In the genomic region with DNA sequence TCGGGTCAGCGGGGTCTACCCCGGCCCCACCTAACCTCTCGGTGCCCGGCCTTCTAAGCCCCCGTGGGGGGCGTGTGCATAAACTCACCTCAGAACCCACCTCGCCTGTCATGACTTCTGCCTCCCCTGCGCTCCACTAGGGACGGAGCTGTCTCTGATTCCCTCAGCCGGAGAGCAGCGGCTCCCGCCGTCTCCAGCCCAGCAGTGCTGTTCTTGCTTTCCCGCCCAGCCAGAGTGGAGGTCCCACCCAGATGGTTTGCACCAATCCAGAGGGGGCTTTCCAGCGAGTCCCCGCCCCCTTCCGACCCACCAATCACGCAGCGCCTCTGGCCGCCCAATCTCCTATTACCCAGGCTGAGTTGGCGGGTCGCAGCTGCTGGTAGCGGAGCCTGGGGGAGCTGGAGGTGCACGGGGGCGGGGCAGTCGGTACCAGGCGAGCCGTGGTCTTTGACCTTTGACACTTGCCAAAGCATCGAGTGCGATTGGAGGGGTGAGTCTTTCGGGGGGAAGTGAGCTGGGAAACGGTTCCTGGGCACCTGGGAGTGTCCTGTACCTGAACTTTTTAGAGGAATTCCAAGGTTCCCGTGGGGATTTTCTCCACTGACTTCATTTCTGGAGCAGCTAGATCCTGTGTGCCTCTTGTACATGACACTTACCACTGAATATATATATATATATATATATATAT, we compare ENCODE assay signal across 1 cellular context.
TF ChIP-seq lines count a peak whose summit lies in the region.

A gene (minus strand): TSS at position 220 of the 688 bp plus-strand sequence. CDS start 108 bp downstream, at position 112.

TF ChIP-seq in HepG2, 621 proteins besides CTCF, POLR2A, EP300 and RAD21 (continued from another document and continues in another):
- TF ChIP-seq, protein P1, sequence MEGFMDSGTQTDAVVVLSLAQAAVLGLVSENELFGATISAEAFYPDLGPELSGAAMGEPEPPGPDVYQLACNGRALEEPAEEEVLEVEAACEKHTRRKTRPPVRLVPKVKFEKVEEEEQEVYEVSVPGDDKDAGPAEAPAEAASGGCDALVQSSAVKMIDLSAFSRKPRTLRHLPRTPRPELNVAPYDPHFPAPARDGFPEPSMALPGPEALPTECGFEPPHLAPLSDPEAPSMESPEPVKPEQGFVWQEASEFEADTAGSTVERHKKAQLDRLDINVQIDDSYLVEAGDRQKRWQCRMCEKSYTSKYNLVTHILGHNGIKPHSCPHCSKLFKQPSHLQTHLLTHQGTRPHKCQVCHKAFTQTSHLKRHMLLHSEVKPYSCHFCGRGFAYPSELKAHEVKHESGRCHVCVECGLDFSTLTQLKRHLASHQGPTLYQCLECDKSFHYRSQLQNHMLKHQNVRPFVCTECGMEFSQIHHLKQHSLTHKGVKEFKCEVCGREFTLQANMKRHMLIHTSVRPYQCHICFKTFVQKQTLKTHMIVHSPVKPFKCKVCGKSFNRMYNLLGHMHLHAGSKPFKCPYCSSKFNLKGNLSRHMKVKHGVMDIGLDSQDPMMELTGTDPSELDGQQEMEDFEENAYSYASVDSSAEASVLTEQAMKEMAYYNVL (CRISPR knock-in tag; IDR thresholded peaks at IDR 0.05; ENCODE audit: borderline replicate concordance) = peak; percentile 33; the same call in 1 of the 2 replicates
- TF ChIP-seq, protein P2, sequence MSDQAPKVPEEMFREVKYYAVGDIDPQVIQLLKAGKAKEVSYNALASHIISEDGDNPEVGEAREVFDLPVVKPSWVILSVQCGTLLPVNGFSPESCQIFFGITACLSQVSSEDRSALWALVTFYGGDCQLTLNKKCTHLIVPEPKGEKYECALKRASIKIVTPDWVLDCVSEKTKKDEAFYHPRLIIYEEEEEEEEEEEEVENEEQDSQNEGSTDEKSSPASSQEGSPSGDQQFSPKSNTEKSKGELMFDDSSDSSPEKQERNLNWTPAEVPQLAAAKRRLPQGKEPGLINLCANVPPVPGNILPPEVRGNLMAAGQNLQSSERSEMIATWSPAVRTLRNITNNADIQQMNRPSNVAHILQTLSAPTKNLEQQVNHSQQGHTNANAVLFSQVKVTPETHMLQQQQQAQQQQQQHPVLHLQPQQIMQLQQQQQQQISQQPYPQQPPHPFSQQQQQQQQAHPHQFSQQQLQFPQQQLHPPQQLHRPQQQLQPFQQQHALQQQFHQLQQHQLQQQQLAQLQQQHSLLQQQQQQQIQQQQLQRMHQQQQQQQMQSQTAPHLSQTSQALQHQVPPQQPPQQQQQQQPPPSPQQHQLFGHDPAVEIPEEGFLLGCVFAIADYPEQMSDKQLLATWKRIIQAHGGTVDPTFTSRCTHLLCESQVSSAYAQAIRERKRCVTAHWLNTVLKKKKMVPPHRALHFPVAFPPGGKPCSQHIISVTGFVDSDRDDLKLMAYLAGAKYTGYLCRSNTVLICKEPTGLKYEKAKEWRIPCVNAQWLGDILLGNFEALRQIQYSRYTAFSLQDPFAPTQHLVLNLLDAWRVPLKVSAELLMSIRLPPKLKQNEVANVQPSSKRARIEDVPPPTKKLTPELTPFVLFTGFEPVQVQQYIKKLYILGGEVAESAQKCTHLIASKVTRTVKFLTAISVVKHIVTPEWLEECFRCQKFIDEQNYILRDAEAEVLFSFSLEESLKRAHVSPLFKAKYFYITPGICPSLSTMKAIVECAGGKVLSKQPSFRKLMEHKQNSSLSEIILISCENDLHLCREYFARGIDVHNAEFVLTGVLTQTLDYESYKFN (CRISPR knock-in tag; conservative IDR thresholded peaks at IDR 0.05) = peak; percentile 69; the same call in 1 of the 2 replicates
- TF ChIP-seq ZNF678 (CRISPR knock-in tag; IDR thresholded peaks at IDR 0.05) (no peak), ZNF552 (CRISPR knock-in tag; IDR thresholded peaks at IDR 0.05; ENCODE audit: borderline replicate concordance) (no peak), HOXA3 (CRISPR knock-in tag; IDR thresholded peaks at IDR 0.05) (peak; percentile 73), ZMAT3 (CRISPR knock-in tag; conservative IDR thresholded peaks at IDR 0.05) (no peak), ZNF598 (CRISPR knock-in tag; IDR thresholded peaks at IDR 0.05; ENCODE audit: borderline replicate concordance) (no peak), FOXA3 (CRISPR knock-in tag; IDR thresholded peaks at IDR 0.05) (no peak), PLRG1 (conservative IDR thresholded peaks at IDR 0.05) (no peak), KAT8 (CRISPR knock-in tag; IDR thresholded peaks at IDR 0.05) (peak; percentile 28; the same call in 1 of the 2 replicates), ZKSCAN5 (CRISPR knock-in tag; IDR thresholded peaks at IDR 0.05) (no peak), SSRP1 (CRISPR knock-in tag; IDR thresholded peaks at IDR 0.05) (no peak), ZNF430 (CRISPR knock-in tag; IDR thresholded peaks at IDR 0.05) (no peak), ZNF460 (CRISPR knock-in tag; IDR thresholded peaks at IDR 0.05; ENCODE audit: borderline replicate concordance) (no peak), MZF1 (CRISPR knock-in tag; IDR thresholded peaks at IDR 0.05; ENCODE audit: borderline replicate concordance) (no peak), TBX2 (CRISPR knock-in tag; IDR thresholded peaks at IDR 0.05; ENCODE audit: borderline replicate concordance) (peak; percentile 76), CC2D1A (CRISPR knock-in tag; IDR thresholded peaks at IDR 0.05) (no peak), ADNP (CRISPR knock-in tag; IDR thresholded peaks at IDR 0.05) (no peak), NFE2L2 (IDR thresholded peaks at IDR 0.05; ENCODE audit: low read length) (no peak), TCF7 (IDR thresholded peaks at IDR 0.05; ENCODE audit: low read depth) (no peak), DR1 (CRISPR knock-in tag; IDR thresholded peaks at IDR 0.05) (no peak; the same call in 1 of the 2 replicates)
- TF ChIP-seq, protein P3, sequence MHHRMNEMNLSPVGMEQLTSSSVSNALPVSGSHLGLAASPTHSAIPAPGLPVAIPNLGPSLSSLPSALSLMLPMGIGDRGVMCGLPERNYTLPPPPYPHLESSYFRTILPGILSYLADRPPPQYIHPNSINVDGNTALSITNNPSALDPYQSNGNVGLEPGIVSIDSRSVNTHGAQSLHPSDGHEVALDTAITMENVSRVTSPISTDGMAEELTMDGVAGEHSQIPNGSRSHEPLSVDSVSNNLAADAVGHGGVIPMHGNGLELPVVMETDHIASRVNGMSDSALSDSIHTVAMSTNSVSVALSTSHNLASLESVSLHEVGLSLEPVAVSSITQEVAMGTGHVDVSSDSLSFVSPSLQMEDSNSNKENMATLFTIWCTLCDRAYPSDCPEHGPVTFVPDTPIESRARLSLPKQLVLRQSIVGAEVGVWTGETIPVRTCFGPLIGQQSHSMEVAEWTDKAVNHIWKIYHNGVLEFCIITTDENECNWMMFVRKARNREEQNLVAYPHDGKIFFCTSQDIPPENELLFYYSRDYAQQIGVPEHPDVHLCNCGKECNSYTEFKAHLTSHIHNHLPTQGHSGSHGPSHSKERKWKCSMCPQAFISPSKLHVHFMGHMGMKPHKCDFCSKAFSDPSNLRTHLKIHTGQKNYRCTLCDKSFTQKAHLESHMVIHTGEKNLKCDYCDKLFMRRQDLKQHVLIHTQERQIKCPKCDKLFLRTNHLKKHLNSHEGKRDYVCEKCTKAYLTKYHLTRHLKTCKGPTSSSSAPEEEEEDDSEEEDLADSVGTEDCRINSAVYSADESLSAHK (CRISPR knock-in tag; IDR thresholded peaks at IDR 0.05; ENCODE audit: borderline replicate concordance) = no peak
- TF ChIP-seq, protein P4, sequence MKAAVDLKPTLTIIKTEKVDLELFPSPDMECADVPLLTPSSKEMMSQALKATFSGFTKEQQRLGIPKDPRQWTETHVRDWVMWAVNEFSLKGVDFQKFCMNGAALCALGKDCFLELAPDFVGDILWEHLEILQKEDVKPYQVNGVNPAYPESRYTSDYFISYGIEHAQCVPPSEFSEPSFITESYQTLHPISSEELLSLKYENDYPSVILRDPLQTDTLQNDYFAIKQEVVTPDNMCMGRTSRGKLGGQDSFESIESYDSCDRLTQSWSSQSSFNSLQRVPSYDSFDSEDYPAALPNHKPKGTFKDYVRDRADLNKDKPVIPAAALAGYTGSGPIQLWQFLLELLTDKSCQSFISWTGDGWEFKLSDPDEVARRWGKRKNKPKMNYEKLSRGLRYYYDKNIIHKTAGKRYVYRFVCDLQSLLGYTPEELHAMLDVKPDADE (CRISPR knock-in tag; IDR thresholded peaks at IDR 0.05) = no peak
- TF ChIP-seq, protein P5, sequence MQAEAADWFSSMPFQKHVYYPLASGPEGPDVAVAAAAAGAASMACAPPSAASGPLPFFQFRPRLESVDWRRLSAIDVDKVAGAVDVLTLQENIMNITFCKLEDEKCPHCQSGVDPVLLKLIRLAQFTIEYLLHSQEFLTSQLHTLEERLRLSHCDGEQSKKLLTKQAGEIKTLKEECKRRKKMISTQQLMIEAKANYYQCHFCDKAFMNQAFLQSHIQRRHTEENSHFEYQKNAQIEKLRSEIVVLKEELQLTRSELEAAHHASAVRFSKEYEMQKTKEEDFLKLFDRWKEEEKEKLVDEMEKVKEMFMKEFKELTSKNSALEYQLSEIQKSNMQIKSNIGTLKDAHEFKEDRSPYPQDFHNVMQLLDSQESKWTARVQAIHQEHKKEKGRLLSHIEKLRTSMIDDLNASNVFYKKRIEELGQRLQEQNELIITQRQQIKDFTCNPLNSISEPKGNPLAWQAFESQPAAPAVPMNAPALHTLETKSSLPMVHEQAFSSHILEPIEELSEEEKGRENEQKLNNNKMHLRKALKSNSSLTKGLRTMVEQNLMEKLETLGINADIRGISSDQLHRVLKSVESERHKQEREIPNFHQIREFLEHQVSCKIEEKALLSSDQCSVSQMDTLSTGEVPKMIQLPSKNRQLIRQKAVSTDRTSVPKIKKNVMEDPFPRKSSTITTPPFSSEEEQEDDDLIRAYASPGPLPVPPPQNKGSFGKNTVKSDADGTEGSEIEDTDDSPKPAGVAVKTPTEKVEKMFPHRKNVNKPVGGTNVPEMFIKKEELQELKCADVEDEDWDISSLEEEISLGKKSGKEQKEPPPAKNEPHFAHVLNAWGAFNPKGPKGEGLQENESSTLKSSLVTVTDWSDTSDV (CRISPR knock-in tag; IDR thresholded peaks at IDR 0.05) = no peak
- TF ChIP-seq, protein P6, sequence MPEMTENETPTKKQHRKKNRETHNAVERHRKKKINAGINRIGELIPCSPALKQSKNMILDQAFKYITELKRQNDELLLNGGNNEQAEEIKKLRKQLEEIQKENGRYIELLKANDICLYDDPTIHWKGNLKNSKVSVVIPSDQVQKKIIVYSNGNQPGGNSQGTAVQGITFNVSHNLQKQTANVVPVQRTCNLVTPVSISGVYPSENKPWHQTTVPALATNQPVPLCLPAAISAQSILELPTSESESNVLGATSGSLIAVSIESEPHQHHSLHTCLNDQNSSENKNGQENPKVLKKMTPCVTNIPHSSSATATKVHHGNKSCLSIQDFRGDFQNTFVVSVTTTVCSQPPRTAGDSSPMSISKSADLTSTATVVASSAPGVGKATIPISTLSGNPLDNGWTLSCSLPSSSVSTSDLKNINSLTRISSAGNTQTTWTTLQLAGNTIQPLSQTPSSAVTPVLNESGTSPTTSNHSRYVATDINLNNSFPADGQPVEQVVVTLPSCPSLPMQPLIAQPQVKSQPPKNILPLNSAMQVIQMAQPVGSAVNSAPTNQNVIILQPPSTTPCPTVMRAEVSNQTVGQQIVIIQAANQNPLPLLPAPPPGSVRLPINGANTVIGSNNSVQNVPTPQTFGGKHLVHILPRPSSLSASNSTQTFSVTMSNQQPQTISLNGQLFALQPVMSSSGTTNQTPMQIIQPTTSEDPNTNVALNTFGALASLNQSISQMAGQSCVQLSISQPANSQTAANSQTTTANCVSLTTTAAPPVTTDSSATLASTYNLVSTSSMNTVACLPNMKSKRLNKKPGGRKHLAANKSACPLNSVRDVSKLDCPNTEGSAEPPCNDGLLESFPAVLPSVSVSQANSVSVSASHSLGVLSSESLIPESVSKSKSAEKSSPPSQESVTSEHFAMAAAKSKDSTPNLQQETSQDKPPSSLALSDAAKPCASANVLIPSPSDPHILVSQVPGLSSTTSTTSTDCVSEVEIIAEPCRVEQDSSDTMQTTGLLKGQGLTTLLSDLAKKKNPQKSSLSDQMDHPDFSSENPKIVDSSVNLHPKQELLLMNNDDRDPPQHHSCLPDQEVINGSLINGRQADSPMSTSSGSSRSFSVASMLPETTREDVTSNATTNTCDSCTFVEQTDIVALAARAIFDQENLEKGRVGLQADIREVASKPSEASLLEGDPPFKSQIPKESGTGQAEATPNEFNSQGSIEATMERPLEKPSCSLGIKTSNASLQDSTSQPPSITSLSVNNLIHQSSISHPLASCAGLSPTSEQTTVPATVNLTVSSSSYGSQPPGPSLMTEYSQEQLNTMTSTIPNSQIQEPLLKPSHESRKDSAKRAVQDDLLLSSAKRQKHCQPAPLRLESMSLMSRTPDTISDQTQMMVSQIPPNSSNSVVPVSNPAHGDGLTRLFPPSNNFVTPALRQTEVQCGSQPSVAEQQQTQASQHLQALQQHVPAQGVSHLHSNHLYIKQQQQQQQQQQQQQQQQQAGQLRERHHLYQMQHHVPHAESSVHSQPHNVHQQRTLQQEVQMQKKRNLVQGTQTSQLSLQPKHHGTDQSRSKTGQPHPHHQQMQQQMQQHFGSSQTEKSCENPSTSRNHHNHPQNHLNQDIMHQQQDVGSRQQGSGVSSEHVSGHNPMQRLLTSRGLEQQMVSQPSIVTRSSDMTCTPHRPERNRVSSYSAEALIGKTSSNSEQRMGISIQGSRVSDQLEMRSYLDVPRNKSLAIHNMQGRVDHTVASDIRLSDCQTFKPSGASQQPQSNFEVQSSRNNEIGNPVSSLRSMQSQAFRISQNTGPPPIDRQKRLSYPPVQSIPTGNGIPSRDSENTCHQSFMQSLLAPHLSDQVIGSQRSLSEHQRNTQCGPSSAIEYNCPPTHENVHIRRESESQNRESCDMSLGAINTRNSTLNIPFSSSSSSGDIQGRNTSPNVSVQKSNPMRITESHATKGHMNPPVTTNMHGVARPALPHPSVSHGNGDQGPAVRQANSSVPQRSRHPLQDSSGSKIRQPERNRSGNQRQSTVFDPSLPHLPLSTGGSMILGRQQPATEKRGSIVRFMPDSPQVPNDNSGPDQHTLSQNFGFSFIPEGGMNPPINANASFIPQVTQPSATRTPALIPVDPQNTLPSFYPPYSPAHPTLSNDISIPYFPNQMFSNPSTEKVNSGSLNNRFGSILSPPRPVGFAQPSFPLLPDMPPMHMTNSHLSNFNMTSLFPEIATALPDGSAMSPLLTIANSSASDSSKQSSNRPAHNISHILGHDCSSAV (CRISPR knock-in tag; IDR thresholded peaks at IDR 0.05; ENCODE audit: borderline replicate concordance) = no peak
- TF ChIP-seq, protein P7, sequence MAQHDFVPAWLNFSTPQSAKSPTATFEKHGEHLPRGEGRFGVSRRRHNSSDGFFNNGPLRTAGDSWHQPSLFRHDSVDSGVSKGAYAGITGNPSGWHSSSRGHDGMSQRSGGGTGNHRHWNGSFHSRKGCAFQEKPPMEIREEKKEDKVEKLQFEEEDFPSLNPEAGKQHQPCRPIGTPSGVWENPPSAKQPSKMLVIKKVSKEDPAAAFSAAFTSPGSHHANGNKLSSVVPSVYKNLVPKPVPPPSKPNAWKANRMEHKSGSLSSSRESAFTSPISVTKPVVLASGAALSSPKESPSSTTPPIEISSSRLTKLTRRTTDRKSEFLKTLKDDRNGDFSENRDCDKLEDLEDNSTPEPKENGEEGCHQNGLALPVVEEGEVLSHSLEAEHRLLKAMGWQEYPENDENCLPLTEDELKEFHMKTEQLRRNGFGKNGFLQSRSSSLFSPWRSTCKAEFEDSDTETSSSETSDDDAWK (CRISPR knock-in tag; IDR thresholded peaks at IDR 0.05) = no peak
- TF ChIP-seq, protein P8, sequence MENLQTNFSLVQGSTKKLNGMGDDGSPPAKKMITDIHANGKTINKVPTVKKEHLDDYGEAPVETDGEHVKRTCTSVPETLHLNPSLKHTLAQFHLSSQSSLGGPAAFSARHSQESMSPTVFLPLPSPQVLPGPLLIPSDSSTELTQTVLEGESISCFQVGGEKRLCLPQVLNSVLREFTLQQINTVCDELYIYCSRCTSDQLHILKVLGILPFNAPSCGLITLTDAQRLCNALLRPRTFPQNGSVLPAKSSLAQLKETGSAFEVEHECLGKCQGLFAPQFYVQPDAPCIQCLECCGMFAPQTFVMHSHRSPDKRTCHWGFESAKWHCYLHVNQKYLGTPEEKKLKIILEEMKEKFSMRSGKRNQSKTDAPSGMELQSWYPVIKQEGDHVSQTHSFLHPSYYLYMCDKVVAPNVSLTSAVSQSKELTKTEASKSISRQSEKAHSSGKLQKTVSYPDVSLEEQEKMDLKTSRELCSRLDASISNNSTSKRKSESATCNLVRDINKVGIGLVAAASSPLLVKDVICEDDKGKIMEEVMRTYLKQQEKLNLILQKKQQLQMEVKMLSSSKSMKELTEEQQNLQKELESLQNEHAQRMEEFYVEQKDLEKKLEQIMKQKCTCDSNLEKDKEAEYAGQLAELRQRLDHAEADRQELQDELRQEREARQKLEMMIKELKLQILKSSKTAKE (CRISPR knock-in tag; IDR thresholded peaks at IDR 0.05; ENCODE audit: borderline replicate concordance) = no peak
